ENCODE assay signal across 8 cellular contexts in genomic region chr7:100477871-100478248, GRCh38. TPM values are rescaled to one million over a fixed set of nuclear protein-coding genes. Genes with fewer than 3 reads are reported as not detected.
DNase-seq lines count a peak whose midpoint lies in the region; ATAC-seq lines count a peak whose summit lies in the region.

No MANE protein-coding gene starts in this region.

- peak overlapping the region; percentile 90 for H3K4me3 ChIP-seq in ACC112 (ENCODE audit: low read depth, low read length)

- no peak overlapping the region for H2AFZ ChIP-seq in ACC112 (ENCODE audit: low read length, unreplicated experiment)

- H3K4me1 Mint-ChIP-seq in IgD-negative memory B cell (peaks cover 20 to 29% (median 28%) of the 10 kb centered on the region in 3 donors), naive B cell (peaks cover 43 to 58% (median 54%) of the 10 kb centered on the region in 3 donors)

- H3K27ac ChIP-seq in ACC112 (ENCODE audit: low read depth, low read length) (peak overlapping the region; percentile 30; the same call in 1 of the 2 replicates), cingulate gyrus (ENCODE audit: low read depth, low read length) (peak overlapping the region; percentile 81)

- peaks cover 26% of the 10 kb centered on the region for H3K4me1 ChIP-seq in ACC112 (ENCODE audit: control insufficient read depth, insufficient read depth, low read length, unreplicated experiment)

- H3K27ac Mint-ChIP-seq in IgD-negative memory B cell (peak overlapping the region; percentile 88 to 95 (median 94)), naive B cell (peak overlapping the region; percentile 29 to 98 (median 81))

- no peaks in the 10 kb centered on the region for H3K36me3 Mint-ChIP-seq in IgD-negative memory B cell
- peaks cover 0 to 8% of the 10 kb centered on the region in 2 donors for H3K36me3 Mint-ChIP-seq in naive B cell

- H3K27me3 ChIP-seq in ACC112 (ENCODE audit: insufficient read depth, low read length), result no peaks in the 10 kb centered on the region

- H3K9me3 Mint-ChIP-seq in IgD-negative memory B cell (no peaks in the 10 kb centered on the region), naive B cell (no peaks in the 10 kb centered on the region)

- DNase-seq in naive B cell (no peak), activated gamma-delta T cell treated with Interleukin-2 at 50 U/mL for 16 hours (no peak), GDM1 (lab: John Stamatoyannopoulos, UW) (no peak), NCI-H1092 treated with DMSO at 0.1 percent for 48 hours (lab: John Stamatoyannopoulos, UW) (no peak), SKM-1 treated with dmso at 0.1 percent for 144 hours (lab: John Stamatoyannopoulos, UW; ENCODE audit: unreplicated experiment) (no peak)

- H3K27me3 Mint-ChIP-seq in IgD-negative memory B cell, result no peaks in the 10 kb centered on the region
- H3K27me3 Mint-ChIP-seq in naive B cell, result no peaks in the 10 kb centered on the region

- peaks cover 47% of the 10 kb centered on the region for H3K79me2 ChIP-seq in ACC112 (ENCODE audit: control insufficient read depth, insufficient read depth, low read length, unreplicated experiment)

- no peak for ATAC-seq in naive B cell (ENCODE audit: low read depth in 2 of 2)

- H3K36me3 ChIP-seq in ACC112 (ENCODE audit: insufficient read depth, low read length), result no peaks in the 10 kb centered on the region

- H3K4me3 Mint-ChIP-seq in IgD-negative memory B cell (peak overlapping the region; percentile 93 to 97 (median 96)), naive B cell (peak overlapping the region; percentile 90 to 99 (median 96))

RNA-seq across cellular contexts. Expression of gene TSC22D4, which starts 1.2 kb away (rescaled TPM):
- 25.6 TPM for polyA plus RNA-seq in IgD-negative memory B cell
- 10 to 100 TPM; 17.5 to 23.6 (median 20.7) TPM for polyA plus RNA-seq in naive B cell (ENCODE audit: low read depth in 6 of 6)

RNA-seq across cellular contexts. Expression of gene NYAP1, which starts 5.9 kb away (rescaled TPM):
- polyA plus RNA-seq in IgD-negative memory B cell (not detected), naive B cell (ENCODE audit: low read depth in 6 of 6) (not detected)

RNA-seq across cellular contexts. Expression of gene SPACDR, which starts 13.8 kb away (rescaled TPM):
- polyA plus RNA-seq in IgD-negative memory B cell, result 0.78 TPM
- polyA plus RNA-seq in naive B cell (ENCODE audit: low read depth in 6 of 6), result under 1 TPM in 1 of 6 donors, not detected in 5; 0.45 TPM

RNA-seq across cellular contexts. Expression of gene PPP1R35, which starts 41.6 kb away (rescaled TPM):
- polyA plus RNA-seq in IgD-negative memory B cell (39.3 TPM), naive B cell (ENCODE audit: low read depth in 6 of 6) (10 to 100 TPM; 21.8 to 46.8 (median 27.5) TPM)

RNA-seq across cellular contexts. Expression of gene MEPCE, which starts 48.2 kb away (rescaled TPM):
- polyA plus RNA-seq in IgD-negative memory B cell, result 19.8 TPM
- polyA plus RNA-seq in naive B cell (ENCODE audit: low read depth in 6 of 6), result 10 to 100 TPM; 10.9 to 24.6 (median 19.5) TPM
